Comparison of ENCODE assay signal across 10 cellular contexts in genomic region chr11:72111300-72111699, GRCh38.
A peak's percentile ranks its signal among the peaks of the same experiment; 100 is the strongest.
DNase-seq lines count a peak whose midpoint lies in the region; TF ChIP-seq lines count a peak whose summit lies in the region.
"Had no signal": no experiment of that assay in that cellular context is flagged by ENCODE, and none has a peak within 500 bp of the region (broad histone marks: within the 10 kb centered on the region; RNA-seq: fewer than 3 reads in every experiment).

No MANE protein-coding gene starts in this region.

- no peak for TF ChIP-seq CTCF in GM12865 (IDR thresholded peaks at IDR 0.05; ENCODE audit: insufficient read depth, low read depth, low read length, missing control alignments)
- no peak for TF ChIP-seq CTCF in VCaP (conservative IDR thresholded peaks at IDR 0.05)
- no peak for TF ChIP-seq CTCF in foreskin fibroblast (IDR thresholded peaks at IDR 0.05; ENCODE audit: low read depth, low read length)

- H3K4me3 ChIP-seq in GM12865 (ENCODE audit: low read depth, low read length) (peak overlapping the region; percentile 73), foreskin fibroblast (ENCODE audit: low read depth in 1 of 2, low read length in 2 of 2) (peak overlapping the region; percentile 63 to 77), skeletal muscle cell (ENCODE audit: low read depth, low read length) (peak overlapping the region; percentile 62)

- H3K27ac ChIP-seq in VCaP = peak overlapping the region; percentile 99

- no peak for DNase-seq in GM12865 (ENCODE audit: low read depth)
- no peak for DNase-seq in foreskin fibroblast
- no peak for DNase-seq in skeletal muscle cell (ENCODE audit: low read depth)
- DNase-seq in stimulated activated CD4-positive, alpha-beta T cell treated with anti-CD3 and anti-CD28 coated beads, Interleukin-15, amount 100 ng/mL, for 24 hours = no peak
- no peak for DNase-seq in activated CD8-positive, alpha-beta memory T cell treated with anti-CD3 and anti-CD28 coated beads, Interleukin-2, amount 50 U/mL, for 4 hours
- no peak for DNase-seq in UCSD-AML1 (lab: John Stamatoyannopoulos, UW; ENCODE audit: unreplicated experiment)
- no peak for DNase-seq in COLO668 (lab: John Stamatoyannopoulos, UW; ENCODE audit: unreplicated experiment)
- DNase-seq: islet precursor cell, SHP77 treated with DMSO at 0.1 percent for 48 hours had no signal
